In the genomic region with DNA sequence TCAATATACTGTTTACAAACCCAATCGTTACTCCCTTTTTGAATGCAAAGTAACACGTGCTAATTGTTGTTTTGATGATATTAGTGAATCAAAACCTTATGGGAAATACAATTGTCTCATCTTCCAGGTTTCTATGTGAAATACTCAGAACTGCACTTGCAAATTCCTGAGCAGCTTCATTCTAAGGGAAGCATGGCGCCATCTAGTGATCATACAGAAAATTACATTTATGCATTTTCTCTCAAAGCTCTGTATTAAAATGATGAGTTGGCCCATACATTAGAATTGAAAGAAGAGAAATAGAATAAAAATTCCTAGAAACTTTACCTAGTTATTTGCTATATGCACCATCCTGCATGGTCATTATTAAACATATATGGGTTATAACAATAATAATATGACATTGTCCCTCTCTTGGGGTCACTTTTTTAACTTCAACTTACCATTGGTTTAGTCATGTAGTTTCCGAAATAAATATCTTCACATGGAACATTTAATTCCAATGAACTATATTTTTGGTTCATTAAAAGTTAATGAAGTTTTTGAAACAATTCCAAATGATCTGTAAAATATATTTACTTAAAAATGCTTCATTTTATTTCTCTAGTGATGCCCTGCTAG, we compare ENCODE assay signal across 8 cellular contexts.
DNase-seq lines count a peak whose midpoint lies in the region; ATAC-seq, FAIRE-seq and TF ChIP-seq lines count a peak whose summit lies in the region.

No MANE protein-coding gene starts in this region.

- ATAC-seq in GM19452 (IDR thresholded peaks at IDR 0.05; ENCODE audit: unreplicated experiment): no peak

- DNase-seq in AG08396 (ENCODE audit: low spot score) (peak; percentile 20), NB4 (ENCODE audit: low read depth) (peak; percentile 56), glomerular visceral epithelial cell (ENCODE audit: extremely low spot score) (peak; percentile 58), spleen (no peak)
- no peak for DNase-seq in activated effector memory CD4-positive, alpha-beta T cell treated with Interleukin-2 at 50 U/mL for 16 hours

- no peaks in the 10 kb centered on the region for H3K36me3 ChIP-seq in spleen

- H3K4me1 ChIP-seq in spleen: no peaks in the 10 kb centered on the region

- H3K27me3 ChIP-seq in spleen (replicated peaks in 1 of 7): no peaks in the 10 kb centered on the region

- WGBS in spleen, 5 donors: 25 to 28% (median 27%) methylated on average over 4 of the region's 4 CpGs

- TF ChIP-seq POLR2A in NB4 (IDR thresholded peaks at IDR 0.05; ENCODE audit: extremely low read depth, insufficient read length) (no peak), spleen (IDR thresholded peaks at IDR 0.05) (no peak)

- intact Hi-C loops in spleen (cut with DNase I; ENCODE audit: low total_unique reads): loop anchor here (5.0 to 10.0 kb wide), 2 partner anchors 281 to 489 kb away; no protein-coding TSS in a partner anchor

- TF ChIP-seq CTCF in GM12874 (IDR thresholded peaks at IDR 0.05; ENCODE audit: insufficient read depth, low read depth, low read length) (peak; percentile 37; the same call in 1 of the 2 replicates), NB4 (IDR thresholded peaks at IDR 0.05; ENCODE audit: low read depth, low read length) (peak; percentile 48), spleen (IDR thresholded peaks at IDR 0.05 in 8 of 11, conservative IDR thresholded peaks at IDR 0.05 in 3 of 11) (peak; percentile 24 to 79 (median 70))

- H3K27ac ChIP-seq in spleen: no peak overlapping the region

- FAIRE-seq in TTC549 (lab: Jason Lieb, UNC): peak; percentile 89

- no peak overlapping the region for H3K4me3 ChIP-seq in NB4 (ENCODE audit: low read depth, low read length)
- H3K4me3 ChIP-seq in spleen: no peak overlapping the region

- H3K9me3 ChIP-seq in spleen: no peaks in the 10 kb centered on the region

Comparison
In these comparisons a context has a peak if more than half of its experiments do, and no peak if none do; other contexts are left out.
1. DNase-seq: peak in AG08396 (single experiment), NB4 (single experiment) and glomerular visceral epithelial cell (single experiment); none in spleen (single experiment) and activated effector memory CD4-positive, alpha-beta T cell treated with Interleukin-2 at 50 U/mL for 16 hours (single experiment).
2. Peak in every context shown above with its lines, with median percentiles within 50 percentile points of each other: CTCF ChIP-seq.